Comparison of ENCODE assay signal across 8 cellular contexts in the genomic region with DNA sequence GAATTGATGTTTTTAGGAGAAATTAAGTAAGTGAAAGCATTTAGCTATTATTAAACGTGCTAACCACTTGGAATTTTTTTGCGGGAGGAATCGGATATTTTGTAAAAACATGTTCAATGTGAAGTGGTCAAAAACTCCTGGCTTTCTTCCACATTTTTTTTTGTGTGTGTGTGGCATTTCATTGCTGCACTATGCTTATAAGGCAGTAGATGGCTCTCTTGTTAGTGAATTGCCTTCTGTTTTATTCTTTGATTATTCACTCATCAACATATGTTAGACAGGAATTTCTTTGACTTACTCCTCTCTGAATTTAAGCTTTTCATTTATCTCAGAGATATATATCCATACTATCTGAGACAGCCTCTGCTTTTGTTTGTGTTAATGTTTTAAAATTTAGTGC.
A peak's percentile ranks its signal among the peaks of the same experiment; 100 is the strongest.
DNase-seq lines count a peak whose midpoint lies in the region; ATAC-seq and TF ChIP-seq lines count a peak whose summit lies in the region.

No MANE protein-coding gene starts in this region.

- H3K4ac ChIP-seq in IMR-90 (ENCODE audit: low read depth, low read length), result no peak overlapping the region

- peaks cover 28 to 53% (median 40%) of the 10 kb centered on the region in 3 donors for H3K36me3 Mint-ChIP-seq in naive thymus-derived CD8-positive, alpha-beta T cell

- peaks cover 8% of the 10 kb centered on the region for H3K9me1 ChIP-seq in IMR-90 (ENCODE audit: insufficient read depth, low read length)

- TF ChIP-seq POLR2A in IMR-90 (IDR thresholded peaks at IDR 0.05; ENCODE audit: low read depth, low read length), result no peak

- no peaks in the 10 kb centered on the region for H3K27me3 Mint-ChIP-seq in naive thymus-derived CD8-positive, alpha-beta T cell

- no peaks in the 10 kb centered on the region for H3K27me3 ChIP-seq in IMR-90 (ENCODE audit: control insufficient read depth, insufficient read depth, low read length)

- H2AK5ac ChIP-seq in IMR-90 (ENCODE audit: low read depth, low read length), result no peak overlapping the region

- H3K9me3 Mint-ChIP-seq in naive thymus-derived CD8-positive, alpha-beta T cell, result peaks cover 0 to 2% (median 0%) of the 10 kb centered on the region in 9 donors

- H3K4me1 ChIP-seq in IMR-90 (ENCODE audit: control insufficient read depth, insufficient read depth, low read length), result peaks cover 21% of the 10 kb centered on the region

- no peak overlapping the region for H2AK9ac ChIP-seq in IMR-90 (replicated peaks; ENCODE audit: low read depth, low read length, poor library complexity)

- peaks cover 3 to 22% of the 10 kb centered on the region in 2 experiments; a peak in 3 of 4 replicates for H3K79me1 ChIP-seq in IMR-90 (ENCODE audit: low read depth in 1 of 2, low read length in 2 of 2)

- peaks cover 4% of the 10 kb centered on the region; the same call in 1 of the 2 replicates for H3K36me3 ChIP-seq in IMR-90 (ENCODE audit: control insufficient read depth, insufficient read depth, low read length)

- TF ChIP-seq RAD21 in IMR-90 (IDR thresholded peaks at IDR 0.05; ENCODE audit: low read length), result peak; percentile 75

- H4K91ac ChIP-seq in IMR-90 (ENCODE audit: insufficient read depth, low read depth, low read length), result no peak overlapping the region

- no peak overlapping the region for H3K4me3 ChIP-seq in IMR-90 (ENCODE audit: insufficient read depth, low read depth, low read length)

- H3K27ac ChIP-seq in IMR-90 (ENCODE audit: insufficient read depth, low read length), result no peak overlapping the region

- no peak overlapping the region for H2BK20ac ChIP-seq in IMR-90 (ENCODE audit: low read depth, low read length)

- H3K23ac ChIP-seq in IMR-90 (ENCODE audit: low read depth, low read length), result no peak overlapping the region

- H3K56ac ChIP-seq in IMR-90 (ENCODE audit: extremely low read depth, insufficient read depth, low read length), result no peak overlapping the region

- H3K18ac ChIP-seq in IMR-90 (ENCODE audit: low read depth, low read length), result no peak overlapping the region

- no peak overlapping the region for H4K5ac ChIP-seq in IMR-90 (ENCODE audit: low read depth, low read length)

- peak; percentile 50 for ATAC-seq in IMR-90 (ENCODE audit: low read depth)
- ATAC-seq in left lobe of liver, result peak; percentile 59
- no peak for ATAC-seq in GM18498 (IDR thresholded peaks at IDR 0.05; ENCODE audit: unreplicated experiment)
- no peak for ATAC-seq in naive thymus-derived CD8-positive, alpha-beta T cell

- CTCF ChIA-PET in IMR-90 (lab: Yijun Ruan, JAX), result interaction anchor here (0.6 to 1.6 kb wide), 14 partner anchors 8 to 1652 kb away, joined by 3 to 7 read pairs (median 3); no protein-coding TSS in a partner anchor

- DNase-seq in AML-193 (lab: John Stamatoyannopoulos, UW) (peak; percentile 5 to 12), IMR-90 (peak; percentile 67), astrocyte of the hippocampus (ENCODE audit: low read depth, low spot score) (peak; percentile 60), left lobe of liver (ENCODE audit: low spot score) (no peak), HPDE6-E6E7 (ENCODE audit: extremely low spot score) (no peak)
- DNase-seq in stimulated activated CD4-positive, alpha-beta T cell treated with anti-CD3 and anti-CD28 coated beads, Interleukin-4, amount 100 ng/mL, for 4 hours, result no peak
- no peak for DNase-seq in naive thymus-derived CD8-positive, alpha-beta T cell

- in situ Hi-C loops in IMR-90 (cut with MboI; ENCODE audit: low sequenced_read_pairs), result no loop called here

- no peak overlapping the region for H4K8ac ChIP-seq in IMR-90 (ENCODE audit: low read depth in 2 of 2, low read length in 2 of 2)

- no CpG with 5 or more reads among the region's 3 CpGs for WGBS in IMR-90 (ENCODE audit: extremely low coverage in 2 of 2, insufficient read length in 1 of 2), 2 experiments

- no peak overlapping the region for H3K14ac ChIP-seq in IMR-90 (replicated peaks; ENCODE audit: low read depth, low read length)

- no TSS peak for BruUV-seq in IMR-90 (replicated peaks; lab: Mats Ljungman, UMichigan)

- H2BK5ac ChIP-seq in IMR-90 (ENCODE audit: low read depth, low read length, poor library complexity, severe bottlenecking), result peak overlapping the region; percentile 29

- no peak overlapping the region for H3K4me2 ChIP-seq in IMR-90 (ENCODE audit: low read depth, low read length)

- peak; percentile 73 for TF ChIP-seq CTCF in IMR-90 (conservative IDR thresholded peaks at IDR 0.05; ENCODE audit: low read depth, low read length)

- no peak overlapping the region for H2BK120ac ChIP-seq in IMR-90 (ENCODE audit: low read depth, low read length)

- no peak overlapping the region for H2BK15ac ChIP-seq in IMR-90 (ENCODE audit: low read depth, low read length)

- dilution Hi-C loops in IMR-90 (cut with HindIII; ENCODE audit: low sequenced_read_pairs, unreplicated experiment), result no loop called here

- H3K27ac Mint-ChIP-seq in naive thymus-derived CD8-positive, alpha-beta T cell, result no peak overlapping the region

- peaks cover 0 to 7% (median 5%) of the 10 kb centered on the region in 4 donors for H3K4me1 Mint-ChIP-seq in naive thymus-derived CD8-positive, alpha-beta T cell

- intact Hi-C loops in IMR-90 (cut with micrococcal nuclease), result loop anchor here (2.0 to 5.0 kb wide), 2 partner anchors 625 to 1662 kb away; a partner anchor contains a TSS

- no peaks in the 10 kb centered on the region for H3K9me3 ChIP-seq in IMR-90 (ENCODE audit: control insufficient read depth, insufficient read depth, low read length)

- no peaks in the 10 kb centered on the region for H4K20me1 ChIP-seq in IMR-90 (ENCODE audit: insufficient read depth, low read length)

- no peak overlapping the region for H3K4me3 Mint-ChIP-seq in naive thymus-derived CD8-positive, alpha-beta T cell

- H2AFZ ChIP-seq in IMR-90 (replicated peaks; ENCODE audit: low read length, poor library complexity), result no peak overlapping the region

- no peak overlapping the region for H3K9ac ChIP-seq in IMR-90 (ENCODE audit: low read depth, low read length)

- POLR2A ChIA-PET in IMR-90 (lab: Charles Lee; ENCODE audit: unreplicated experiment), result no interaction called here
- POLR2A ChIA-PET in naive thymus-derived CD8-positive, alpha-beta T cell (lab: Charles Lee), result no interaction called here

TF ChIP-seq in IMR-90, 13 proteins besides CTCF, POLR2A, EP300 and RAD21:
- TF ChIP-seq, protein P1, sequence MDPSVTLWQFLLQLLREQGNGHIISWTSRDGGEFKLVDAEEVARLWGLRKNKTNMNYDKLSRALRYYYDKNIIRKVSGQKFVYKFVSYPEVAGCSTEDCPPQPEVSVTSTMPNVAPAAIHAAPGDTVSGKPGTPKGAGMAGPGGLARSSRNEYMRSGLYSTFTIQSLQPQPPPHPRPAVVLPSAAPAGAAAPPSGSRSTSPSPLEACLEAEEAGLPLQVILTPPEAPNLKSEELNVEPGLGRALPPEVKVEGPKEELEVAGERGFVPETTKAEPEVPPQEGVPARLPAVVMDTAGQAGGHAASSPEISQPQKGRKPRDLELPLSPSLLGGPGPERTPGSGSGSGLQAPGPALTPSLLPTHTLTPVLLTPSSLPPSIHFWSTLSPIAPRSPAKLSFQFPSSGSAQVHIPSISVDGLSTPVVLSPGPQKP (IDR thresholded peaks at IDR 0.05; ENCODE audit: borderline replicate concordance, low read depth, low read length), result no peak
- TF ChIP-seq SMC3 (IDR thresholded peaks at IDR 0.05; ENCODE audit: low read depth, low read length), result peak; percentile 48; the same call in 1 of the 2 replicates

Comparison
In these comparisons a context has a peak if more than half of its experiments do, and no peak if none do; other contexts are left out.
1. DNase-seq: peak in AML-193 (2 of 2), IMR-90 (single experiment) and astrocyte of the hippocampus (single experiment); none in left lobe of liver (single experiment), stimulated activated CD4-positive, alpha-beta T cell treated with anti-CD3 and anti-CD28 coated beads, Interleukin-4, amount 100 ng/mL, for 4 hours (0 of 2), HPDE6-E6E7 (single experiment) and naive thymus-derived CD8-positive, alpha-beta T cell (0 of 10).
2. ATAC-seq: peak in IMR-90 (single experiment) and left lobe of liver (single experiment); none in GM18498 (single experiment) and naive thymus-derived CD8-positive, alpha-beta T cell (0 of 2).